ENCODE assay signal across 26 cellular contexts in genomic region chr4:120877021-120877420, GRCh38.
"Had no signal": no experiment of that assay in that cellular context is flagged by ENCODE, and none has a peak within 500 bp of the region (broad histone marks: within the 10 kb centered on the region; RNA-seq: fewer than 3 reads in every experiment).

No MANE protein-coding gene starts in this region.

- H3K4me3 Mint-ChIP-seq: memory B cell; naive B cell; natural killer cell treated with Interleukin-12 subunit alpha and Interleukin-12 subunit beta and Interleukin-15 and Interleukin-18, amount 100 ng/mL, for 72 hours; neural crest cell had no signal

- H3K4me1 Mint-ChIP-seq: memory B cell, naive B cell had no signal

- H3K27ac Mint-ChIP-seq: memory B cell; natural killer cell treated with Interleukin-12 subunit alpha and Interleukin-12 subunit beta and Interleukin-15 and Interleukin-18, amount 100 ng/mL, for 72 hours had no signal

- H3K27me3 ChIP-seq: esophagus squamous epithelium, gastrocnemius medialis, neutrophil, right lobe of liver, stomach, thyroid gland, upper lobe of left lung had no signal

- DNase-seq: dermis blood vessel endothelial cell; effector memory CD4-positive, alpha-beta T cell; erythroblast; esophagus squamous epithelium; gastrocnemius medialis; head of caudate nucleus; naive B cell; right lobe of liver; small intestine; stimulated activated CD4-positive, alpha-beta T cell treated with anti-CD3 and anti-CD28 coated beads, Interleukin-15, amount 100 ng/mL, for 24 hours; stimulated activated CD4-positive, alpha-beta T cell treated with anti-CD3 and anti-CD28 coated beads, Interleukin-2, amount 100 ng/mL, for 48 hours; stimulated activated naive CD4-positive, alpha-beta T cell; stomach; thyroid gland; upper lobe of left lung had no signal

- H3K9ac ChIP-seq: parathyroid adenoma had no signal

- H3K4me1 ChIP-seq: esophagus squamous epithelium, gastrocnemius medialis, parathyroid adenoma, right lobe of liver had no signal

- H3K36me3 ChIP-seq: esophagus squamous epithelium, gastrocnemius medialis, neutrophil, right lobe of liver, thyroid gland, upper lobe of left lung had no signal

- H3K9me3 ChIP-seq: esophagus squamous epithelium, gastrocnemius medialis, neutrophil, right lobe of liver, stomach, thyroid gland, upper lobe of left lung had no signal

- H3K9me3 Mint-ChIP-seq: natural killer cell treated with Interleukin-12 subunit alpha and Interleukin-12 subunit beta and Interleukin-15 and Interleukin-18, amount 100 ng/mL, for 72 hours had no signal

- H3K36me3 Mint-ChIP-seq: memory B cell; naive B cell; natural killer cell treated with Interleukin-12 subunit alpha and Interleukin-12 subunit beta and Interleukin-15 and Interleukin-18, amount 100 ng/mL, for 72 hours had no signal

- H3K4me3 ChIP-seq: coronary artery, esophagus squamous epithelium, gastrocnemius medialis, lung, right lobe of liver, stomach, thyroid gland, upper lobe of left lung had no signal

- ATAC-seq: gastrocnemius medialis; left lobe of liver; natural killer cell treated with Interleukin-12 subunit alpha and Interleukin-12 subunit beta and Interleukin-15 and Interleukin-18, amount 100 ng/mL, for 72 hours; right lobe of liver had no signal

- H3K27me3 Mint-ChIP-seq: memory B cell; naive B cell; natural killer cell treated with Interleukin-12 subunit alpha and Interleukin-12 subunit beta and Interleukin-15 and Interleukin-18, amount 100 ng/mL, for 72 hours; progenitor cell of endocrine pancreas had no signal

- H3K27ac ChIP-seq: coronary artery, esophagus squamous epithelium, gastrocnemius medialis, neutrophil, parathyroid adenoma, right lobe of liver, stomach, thyroid gland, upper lobe of left lung had no signal

- FAIRE-seq: keratinocyte, small intestine, urothelium cell line had no signal
